In the genomic region with DNA sequence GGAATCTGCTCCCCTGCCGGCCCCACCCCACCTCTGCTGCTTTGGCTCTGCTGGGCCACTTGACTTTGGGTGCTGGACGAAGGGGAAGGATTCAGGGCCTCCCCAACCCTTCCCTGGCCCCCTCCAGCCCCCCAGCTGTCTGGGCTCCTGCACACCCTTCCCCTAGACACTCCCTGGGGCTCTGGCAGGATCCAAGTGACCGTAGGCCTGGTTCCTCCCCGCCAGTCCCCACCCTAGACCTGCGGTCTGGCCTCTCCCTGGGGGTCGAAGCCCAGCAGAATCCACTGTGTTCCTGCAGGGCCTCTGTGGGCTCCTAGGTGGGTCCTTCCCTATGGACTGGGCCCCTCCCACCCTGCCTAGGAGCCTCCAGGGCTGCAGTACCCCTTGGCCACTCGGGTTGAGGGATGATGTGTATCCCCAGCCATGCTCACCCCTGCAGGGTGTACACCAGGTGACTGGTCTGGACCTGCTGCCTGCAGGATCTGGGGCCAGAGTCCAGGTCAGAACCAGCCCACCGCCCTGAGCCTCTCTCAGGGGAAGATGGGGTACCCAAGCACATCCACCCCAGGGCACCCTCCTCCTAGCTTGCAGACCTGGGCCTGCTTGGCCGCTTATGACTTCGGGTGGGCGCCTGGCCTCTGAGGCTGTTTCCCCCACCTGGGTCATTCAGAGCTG, we compare ENCODE assay signal across 11 cellular contexts. TPM values are rescaled to one million over a fixed set of nuclear protein-coding genes. Genes with fewer than 3 reads are reported as not detected.
DNase-seq lines count a peak whose midpoint lies in the region; ATAC-seq and TF ChIP-seq lines count a peak whose summit lies in the region.
"Had no signal": no experiment of that assay in that cellular context is flagged by ENCODE, and none has a peak within 500 bp of the region (broad histone marks: within the 10 kb centered on the region; RNA-seq: fewer than 3 reads in every experiment).

No MANE protein-coding gene starts in this region.

- H3K9ac ChIP-seq in colonic mucosa (ENCODE audit: low read depth in 2 of 2, low read length in 2 of 2) = peak overlapping the region; percentile 40 to 47

- TF ChIP-seq CTCF in colonic mucosa (IDR thresholded peaks at IDR 0.05) (no peak), transverse colon (IDR thresholded peaks at IDR 0.05) (no peak)

- DNase-seq in activated effector memory CD4-positive, alpha-beta T cell treated with anti-CD3 and anti-CD28 coated beads, Interleukin-2, amount 50 U/mL, for 16 hours = peak; percentile 65
- no peak for DNase-seq in activated effector memory CD4-positive, alpha-beta T cell treated with Interleukin-2 at 50 U/mL for 16 hours
- DNase-seq in colonic mucosa = peak; percentile 21
- peak; percentile 30 for DNase-seq in naive B cell
- DNase-seq in transverse colon = peak; percentile 21
- no peak for DNase-seq in OCI-M2 (lab: John Stamatoyannopoulos, UW; ENCODE audit: unreplicated experiment)
- DNase-seq in midbrain (lab: John Stamatoyannopoulos, UW) = no peak
- DNase-seq: NCI-H1694 treated with DMSO at 0.1 percent for 48 hours had no signal

- peak; percentile 7 for TF ChIP-seq POLR2A in transverse colon (IDR thresholded peaks at IDR 0.05)

- H3K27me3 ChIP-seq in colonic mucosa (no peaks in the 10 kb centered on the region), transverse colon (no peaks in the 10 kb centered on the region)

- peak overlapping the region in 5 of 6 donors; percentile 11 to 96 (median 59) for H3K27ac Mint-ChIP-seq in naive B cell

- peak overlapping the region; percentile 35 for H3K27ac ChIP-seq in colonic mucosa
- H3K27ac ChIP-seq in transverse colon = peak overlapping the region; percentile 93 to 95 (median 94)

- peaks cover 0 to 8% (median 0%) of the 10 kb centered on the region in 3 donors for H3K27me3 Mint-ChIP-seq in naive B cell

- no peaks in the 10 kb centered on the region for H3K36me3 Mint-ChIP-seq in naive B cell

- no peaks in the 10 kb centered on the region for H3K9me3 ChIP-seq in colonic mucosa
- H3K9me3 ChIP-seq in transverse colon = no peaks in the 10 kb centered on the region

- H3K9me3 Mint-ChIP-seq in naive B cell = no peaks in the 10 kb centered on the region

- in situ Hi-C loops in transverse colon (cut with MboI; ENCODE audit: low pct_ligation_motif_present in 1 of 4, low pct_unique_long_range_greater_than_20kb in 1 of 4, low sequenced_read_pairs in 3 of 4) = loop anchor here in 1 of 4 donors (25.0 kb wide), 1 partner anchor 104 kb away; a partner anchor contains a TSS

- no peak for ATAC-seq in naive B cell (ENCODE audit: low read depth in 2 of 2)
- ATAC-seq in HG02798 (IDR thresholded peaks at IDR 0.05; ENCODE audit: poor library complexity, unreplicated experiment) = no peak

- TF ChIP-seq EP300 in transverse colon (IDR thresholded peaks at IDR 0.05; ENCODE audit: low read depth) = no peak

- H3K4me1 Mint-ChIP-seq in naive B cell = peaks cover 39 to 61% (median 43%) of the 10 kb centered on the region in 3 donors

- 73% methylated on average over 11 of the region's 11 CpGs; no CpG with 5 or more reads in 1 of the 2 donors for WGBS in transverse colon (ENCODE audit: low coverage in 1 of 2), 2 donors

- H3K4me3 ChIP-seq in colonic mucosa = no peak overlapping the region
- no peak overlapping the region for H3K4me3 ChIP-seq in transverse colon

- H3K4me1 ChIP-seq in colonic mucosa (peaks cover 28% of the 10 kb centered on the region), transverse colon (peaks cover 29 to 63% (median 54%) of the 10 kb centered on the region in 4 donors)

- intact Hi-C loops in colonic mucosa (cut with DNase I) = no loop called here
- intact Hi-C loops in transverse colon (cut with DNase I; ENCODE audit: low total_unique reads) = no loop called here

- H3K4me3 Mint-ChIP-seq in naive B cell = peak overlapping the region in 6 of 8 donors; percentile 15 to 97 (median 44)

- H3K36me3 ChIP-seq in colonic mucosa (peaks cover 14% of the 10 kb centered on the region), transverse colon (peaks cover 0 to 13% (median 8%) of the 10 kb centered on the region in 4 donors)

RNA-seq across cellular contexts. Expression of a gene that starts 5.6 kb away (rescaled TPM):
- total RNA-seq in colonic mucosa (10 to 100 TPM; 65.6 to 74.4 TPM), transverse colon (100 to 1,000 TPM; 115 to 290 (median 147) TPM)
- 10 to 100 TPM; 46.7 to 60.7 (median 55.0) TPM for polyA plus RNA-seq in naive B cell (ENCODE audit: low read depth in 6 of 6)

RNA-seq across cellular contexts. Expression of a gene that starts 46.4 kb away (rescaled TPM):
- total RNA-seq in colonic mucosa (under 1 TPM; 0.11 to 0.22 TPM), transverse colon (1 to 10 TPM in 2 of 4 donors, under 1 TPM in 2; 0.32 to 2.2 (median 1.3) TPM)
- polyA plus RNA-seq in naive B cell (ENCODE audit: low read depth in 6 of 6) = not detected
- total RNA-seq: T-helper 2 cell treated with Interferon-gamma antibody and Interleukin-4, amounts not matched to agents 100 ng/mL and 5 ng/mL, for 36 hours had no signal
- polyA plus RNA-seq: BJ had no signal

RNA-seq across cellular contexts. Expression of a gene that starts 47.7 kb away (rescaled TPM):
- 100 to 1,000 TPM in 1 of 2 donors, 10 to 100 TPM in 1; 43.6 to 133 TPM for total RNA-seq in colonic mucosa
- polyA plus RNA-seq in naive B cell (ENCODE audit: low read depth in 6 of 6) = 10 to 100 TPM; 21.9 to 33.8 (median 28.0) TPM
- 10 to 100 TPM; 31.0 to 37.9 (median 36.4) TPM for total RNA-seq in transverse colon

RNA-seq across cellular contexts. Expression of a gene that starts 47.9 kb away (rescaled TPM):
- total RNA-seq in colonic mucosa (10 to 100 TPM; 17.8 to 43.5 TPM), transverse colon (10 to 100 TPM; 10.1 to 24.4 (median 18.3) TPM)
- 10 to 100 TPM; 10.1 to 17.5 (median 13.0) TPM for polyA plus RNA-seq in naive B cell (ENCODE audit: low read depth in 6 of 6)

Comparison
In these comparisons a context has a peak if more than half of its experiments do, and no peak if none do; other contexts are left out.
1. DNase-seq: peak in activated effector memory CD4-positive, alpha-beta T cell treated with anti-CD3 and anti-CD28 coated beads, Interleukin-2, amount 50 U/mL, for 16 hours (single experiment), colonic mucosa (single experiment), naive B cell (single experiment) and transverse colon (single experiment); none in activated effector memory CD4-positive, alpha-beta T cell treated with Interleukin-2 at 50 U/mL for 16 hours (single experiment), OCI-M2 (single experiment) and midbrain (single experiment).